Comparison of ENCODE assay signal across 10 cellular contexts in the genomic region with DNA sequence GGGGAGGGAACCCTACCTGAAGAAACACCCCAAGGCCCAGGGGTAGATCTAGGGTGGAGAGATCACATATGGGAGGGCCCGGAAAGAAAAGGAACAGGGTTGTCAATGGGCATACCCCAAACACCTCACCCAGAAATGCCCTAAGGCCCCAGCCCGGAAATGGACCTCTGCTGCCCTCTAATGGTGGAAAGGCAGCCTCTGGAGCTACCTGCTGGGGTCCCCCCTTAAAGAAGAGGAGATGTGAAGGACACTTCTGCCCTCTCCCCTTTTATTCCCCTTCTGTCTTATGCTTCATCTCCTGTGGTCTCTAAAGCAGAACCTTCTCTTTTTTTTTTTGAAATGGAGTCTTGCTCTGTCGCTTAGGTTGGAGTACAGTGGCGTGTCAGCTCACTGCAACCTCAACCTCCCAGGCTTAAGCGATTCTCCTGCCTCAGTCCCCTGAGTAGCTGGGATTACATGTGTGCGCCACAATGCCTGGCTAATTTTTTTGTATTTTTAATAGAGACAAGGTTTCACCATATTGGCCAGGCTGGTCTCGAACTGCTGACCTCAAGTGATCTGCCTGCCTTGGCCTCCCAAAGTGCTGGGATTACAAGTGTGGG. TPM values are rescaled to one million over a fixed set of nuclear protein-coding genes. Genes with fewer than 3 reads are reported as not detected.
DNase-seq lines count a peak whose midpoint lies in the region; ATAC-seq, FAIRE-seq and TF ChIP-seq lines count a peak whose summit lies in the region.
"Had no signal": no experiment of that assay in that cellular context is flagged by ENCODE, and none has a peak within 500 bp of the region (broad histone marks: within the 10 kb centered on the region; RNA-seq: fewer than 3 reads in every experiment).

No MANE protein-coding gene starts in this region.

- no peaks in the 10 kb centered on the region for H3K36me3 ChIP-seq in bronchial epithelial cell (ENCODE audit: control insufficient read depth, insufficient read depth, low read length)

- H3K27me3 ChIP-seq in bronchial epithelial cell (ENCODE audit: control insufficient read depth, insufficient read depth, low read length), result no peaks in the 10 kb centered on the region

- peak; percentile 94 for TF ChIP-seq CTCF in bronchial epithelial cell (IDR thresholded peaks at IDR 0.05; ENCODE audit: insufficient read depth, low read length, severe bottlenecking)

- DNase-seq in NCI-H2081 (lab: John Stamatoyannopoulos, UW) (peak; percentile 60 to 74), NCI-H2081 treated with DMSO at 0.1 percent for 48 hours (lab: John Stamatoyannopoulos, UW) (no peak), NCI-H1930 (lab: John Stamatoyannopoulos, UW) (peak; percentile 25 to 45), bronchial epithelial cell (ENCODE audit: low read depth) (peak; percentile 49), kidney tubule cell (ENCODE audit: low spot score) (peak; percentile 57)
- peak; percentile 76 for DNase-seq in activated CD4-positive, CD25-positive, alpha-beta regulatory T cell treated with anti-CD3 and anti-CD28 coated beads, Interleukin-2, amount 50 U/mL, for 16 hours (ENCODE audit: low read depth, low spot score)
- DNase-seq in stimulated activated CD4-positive, alpha-beta T cell treated with anti-CD3 and anti-CD28 coated beads, Interleukin-4, amount 100 ng/mL, for 4 hours, result peak; percentile 78

- no peak overlapping the region for H3K4me3 ChIP-seq in bronchial epithelial cell (ENCODE audit: low read depth, low read length)

- FAIRE-seq in bronchial epithelial cell (lab: Jason Lieb, UNC), result no peak
- FAIRE-seq: G401.6 had no signal

- ATAC-seq in GM18519 (IDR thresholded peaks at IDR 0.05; ENCODE audit: low FRiP score, unreplicated experiment), result no peak

RNA-seq across cellular contexts. Expression of a gene that starts 0.4 kb away (rescaled TPM):
- total RNA-seq in bronchial epithelial cell, result 0.13 and 0.53 TPM in 2 replicates

RNA-seq across cellular contexts. Expression of a gene that starts 40.0 kb away (rescaled TPM):
- total RNA-seq in bronchial epithelial cell, result not detected in 2 replicates
- total RNA-seq: mononuclear cell had no signal

RNA-seq across cellular contexts. Expression of a gene that starts 44.4 kb away (rescaled TPM):
- not detected in 2 replicates for total RNA-seq in bronchial epithelial cell
- total RNA-seq: mononuclear cell had no signal

RNA-seq across cellular contexts. Expression of a gene that starts 47.7 kb away (rescaled TPM):
- total RNA-seq in bronchial epithelial cell, result 29.5 and 50.4 TPM in 2 replicates
